In genomic region chr2:99398303-99398702, GRCh38 we compare ENCODE assay signal across 16 cellular contexts.
A peak's percentile ranks its signal among the peaks of the same experiment; 100 is the strongest.
DNase-seq lines count a peak whose midpoint lies in the region; ATAC-seq lines count a peak whose summit lies in the region.
"Had no signal": no experiment of that assay in that cellular context is flagged by ENCODE, and none has a peak within 500 bp of the region (broad histone marks: within the 10 kb centered on the region; RNA-seq: fewer than 3 reads in every experiment).

No MANE protein-coding gene starts in this region.

- H3K27ac ChIP-seq in right cardiac atrium (ENCODE audit: low read length) (peak overlapping the region; percentile 85), temporal lobe (ENCODE audit: low read depth, low read length) (peak overlapping the region; percentile 89)
- H3K27ac ChIP-seq: sigmoid colon had no signal

- no peaks in the 10 kb centered on the region for H3K27me3 Mint-ChIP-seq in activated naive CD8-positive, alpha-beta T cell treated with anti-CD3 and anti-CD28 coated beads, Interleukin-2, amount 50 U/mL, for 24 hours

- no peaks in the 10 kb centered on the region for H3K9me3 ChIP-seq in right cardiac atrium (ENCODE audit: control insufficient read depth, low read length)
- H3K9me3 ChIP-seq: mucosa of descending colon, sigmoid colon had no signal

- no peaks in the 10 kb centered on the region for H3K9me3 Mint-ChIP-seq in activated naive CD8-positive, alpha-beta T cell treated with anti-CD3 and anti-CD28 coated beads, Interleukin-2, amount 50 U/mL, for 24 hours

- ATAC-seq in Right ventricle myocardium inferior (peak; percentile 58), right cardiac atrium (peak; percentile 45 to 47)
- no peak for ATAC-seq in activated naive CD8-positive, alpha-beta T cell treated with anti-CD3 and anti-CD28 coated beads, Interleukin-2, amount 50 U/mL, for 24 hours
- ATAC-seq: HCT116, mucosa of descending colon had no signal

- peaks cover 2% of the 10 kb centered on the region for H3K4me1 ChIP-seq in right cardiac atrium (ENCODE audit: control insufficient read depth, insufficient read depth, low read length)
- H3K4me1 ChIP-seq: sigmoid colon had no signal

- WGBS in right cardiac atrium = 75% methylated on average over 5 of the region's 5 CpGs

- H3K4me3 ChIP-seq in right cardiac atrium (ENCODE audit: low read length) (no peak overlapping the region), H7 (ENCODE audit: insufficient read depth, low read depth, low read length) (no peak overlapping the region)
- H3K4me3 ChIP-seq: mucosa of descending colon, sigmoid colon had no signal

- DNase-seq in Right ventricle myocardium inferior (ENCODE audit: missing footprints) (no peak), cardiac septum (ENCODE audit: low spot score) (no peak), right cardiac atrium (no peak), H7 (no peak), superior temporal gyrus (ENCODE audit: extremely low spot score) (no peak)
- no peak for DNase-seq in activated naive CD8-positive, alpha-beta T cell treated with anti-CD3 and anti-CD28 coated beads, Interleukin-2, amount 50 U/mL, for 24 hours
- DNase-seq in effector CD4-positive, alpha-beta T cell = no peak
- DNase-seq: activated CD4-positive, alpha-beta T cell treated with anti-CD3 and anti-CD28 coated beads, Interleukin-2, amount 50 U/mL, for 48 hours; cortex of kidney; mucosa of descending colon; MV-4-11; NCI-H187 treated with DMSO at 0.1 percent for 48 hours; sigmoid colon; T-helper 1 cell had no signal

- intact Hi-C loops in Right ventricle myocardium inferior (cut with DNase I) (no loop called here), cardiac septum (cut with DNase I) (no loop called here), right cardiac atrium (cut with DNase I) (loop anchor here in 1 of 4 donors (10.0 kb wide), 1 partner anchor 54 kb away; no protein-coding TSS in a partner anchor)

- H3K4me1 Mint-ChIP-seq in activated naive CD8-positive, alpha-beta T cell treated with anti-CD3 and anti-CD28 coated beads, Interleukin-2, amount 50 U/mL, for 24 hours = peaks cover 5% of the 10 kb centered on the region

- H3K27me3 ChIP-seq in right cardiac atrium (ENCODE audit: control insufficient read depth, insufficient read depth) (no peaks in the 10 kb centered on the region), H7 (ENCODE audit: control insufficient read depth, insufficient read depth, low read length) (no peaks in the 10 kb centered on the region)
- H3K27me3 ChIP-seq: sigmoid colon had no signal

- peaks cover 39% of the 10 kb centered on the region for H3K36me3 ChIP-seq in H7 (replicated peaks; ENCODE audit: control insufficient read depth, insufficient read depth, low read length)

- H3K36me3 Mint-ChIP-seq in activated naive CD8-positive, alpha-beta T cell treated with anti-CD3 and anti-CD28 coated beads, Interleukin-2, amount 50 U/mL, for 24 hours (ENCODE audit: low read depth) = peaks cover 55% of the 10 kb centered on the region

- H3K4me3 Mint-ChIP-seq in activated naive CD8-positive, alpha-beta T cell treated with anti-CD3 and anti-CD28 coated beads, Interleukin-2, amount 50 U/mL, for 24 hours = no peak overlapping the region

- H3K27ac Mint-ChIP-seq in activated naive CD8-positive, alpha-beta T cell treated with anti-CD3 and anti-CD28 coated beads, Interleukin-2, amount 50 U/mL, for 24 hours = peak overlapping the region; percentile 41
